22 cellular contexts compared by ENCODE assay signal in genomic region chr1:56451491-56451890, GRCh38.
DNase-seq lines count a peak whose midpoint lies in the region; ATAC-seq, FAIRE-seq and TF ChIP-seq lines count a peak whose summit lies in the region.
"Had no signal": no experiment of that assay in that cellular context is flagged by ENCODE, and none has a peak within 500 bp of the region (broad histone marks: within the 10 kb centered on the region; RNA-seq: fewer than 3 reads in every experiment).

No MANE protein-coding gene starts in this region.

- RAD21 ChIA-PET in GM12878 (lab: Charles Lee; ENCODE audit: unreplicated experiment): interaction anchor here (1.0 kb wide), 1 partner anchor 130 kb away, joined by 3 read pairs; no protein-coding TSS in a partner anchor

- no peak for TF ChIP-seq POLR2A in GM12878 (IDR thresholded peaks at IDR 0.05; ENCODE audit: low read depth, low read length)
- no peak for TF ChIP-seq POLR2A in transverse colon (IDR thresholded peaks at IDR 0.05)

- WGBS in GM12878 (ENCODE audit: insufficient coverage, insufficient replicate concordance, low lambda C conversion rate, missing lambda C conversion rate): 30% methylated on average over 5 of the region's 5 CpGs
- WGBS in hepatocyte (ENCODE audit: low lambda C conversion rate, missing lambda C conversion rate): 68% methylated on average over 5 of the region's 5 CpGs
- 64 to 67% methylated on average over 3 to 5 of the region's 5 CpGs for WGBS in transverse colon (ENCODE audit: low coverage in 1 of 2), 2 donors
- WGBS in psoas muscle, 3 donors: 96 to 98% (median 96%) methylated on average over 5 of the region's 5 CpGs

- H3K4me3 ChIP-seq in GM12878: no peak overlapping the region
- H3K4me3 ChIP-seq in hepatocyte: no peak overlapping the region
- H3K4me3 ChIP-seq in mucosa of rectum (ENCODE audit: low read length in 2 of 2): peak overlapping the region; percentile 21 to 46
- no peak overlapping the region for H3K4me3 ChIP-seq in transverse colon
- H3K4me3 ChIP-seq in psoas muscle: no peak overlapping the region

- BruUV-seq in GM12878 (replicated peaks; lab: Mats Ljungman, UMichigan): no TSS peak

- intact Hi-C loops in GM12878 (cut with micrococcal nuclease; ENCODE audit: unreplicated experiment): no loop called here
- intact Hi-C loops in transverse colon (cut with DNase I; ENCODE audit: low total_unique reads): no loop called here
- intact Hi-C loops in psoas muscle (cut with DNase I): no loop called here

- H3K9ac ChIP-seq in GM12878 (ENCODE audit: control insufficient read depth, insufficient read depth, low read length) (no peak overlapping the region), mucosa of rectum (ENCODE audit: low read depth in 1 of 2, low read length in 2 of 2) (no peak overlapping the region)

- H3K36me3 ChIP-seq in GM12878 (ENCODE audit: control insufficient read depth in 2 of 2, insufficient read depth in 2 of 2, low read length in 1 of 2) (no peaks in the 10 kb centered on the region), hepatocyte (replicated peaks; ENCODE audit: insufficient read depth, low read depth) (no peaks in the 10 kb centered on the region), mucosa of rectum (ENCODE audit: control insufficient read depth in 2 of 2, insufficient read depth in 2 of 2, low read length in 2 of 2) (no peaks in the 10 kb centered on the region), transverse colon (no peaks in the 10 kb centered on the region), psoas muscle (ENCODE audit: insufficient read depth in 1 of 2, low read depth in 1 of 2) (no peaks in the 10 kb centered on the region)
- H3K36me3 ChIP-seq: WERI-Rb-1 had no signal

- H3K9me3 ChIP-seq in GM12878 (replicated peaks; ENCODE audit: control insufficient read depth, insufficient read depth, low read length): no peaks in the 10 kb centered on the region
- no peaks in the 10 kb centered on the region for H3K9me3 ChIP-seq in hepatocyte (ENCODE audit: low read depth)
- no peaks in the 10 kb centered on the region for H3K9me3 ChIP-seq in mucosa of rectum (ENCODE audit: control insufficient read depth in 2 of 2, low read length in 2 of 2)
- H3K9me3 ChIP-seq in transverse colon: no peaks in the 10 kb centered on the region
- H3K9me3 ChIP-seq in psoas muscle: no peaks in the 10 kb centered on the region

- no peaks in the 10 kb centered on the region for H3K27me3 ChIP-seq in GM12878 (replicated peaks in 1 of 2; ENCODE audit: control insufficient read depth in 2 of 2, insufficient read depth in 2 of 2, low read length in 1 of 2)
- no peaks in the 10 kb centered on the region for H3K27me3 ChIP-seq in hepatocyte
- H3K27me3 ChIP-seq in mucosa of rectum (ENCODE audit: control insufficient read depth in 2 of 2, insufficient read depth in 2 of 2, low read length in 2 of 2): no peaks in the 10 kb centered on the region
- no peaks in the 10 kb centered on the region for H3K27me3 ChIP-seq in transverse colon
- no peaks in the 10 kb centered on the region for H3K27me3 ChIP-seq in psoas muscle (ENCODE audit: insufficient read depth in 3 of 3, low read length in 2 of 3)

- DNase-seq in GM12878 (ENCODE audit: low read depth, low spot score): no peak
- peak; percentile 81 for DNase-seq in hepatocyte (ENCODE audit: low spot score)
- DNase-seq in transverse colon: peak; percentile 79
- no peak for DNase-seq in GM20000 (ENCODE audit: low spot score)
- DNase-seq in psoas muscle: no peak
- DNase-seq: activated CD4-positive, alpha-beta T cell treated with anti-CD3 and anti-CD28 coated beads, Interleukin-2, amount 10 ng/mL, durations not matched to agents 24 days and 14 days; activated naive CD8-positive, alpha-beta T cell treated with anti-CD3 and anti-CD28 coated beads, Interleukin-2, amount 50 U/mL, for 24 hours; activated T-cell treated with anti-CD3 and anti-CD28 coated beads, Interleukin-2, amount 50 U/mL, for 24 hours; CD4-positive, CD25-positive, alpha-beta regulatory T cell; NCI-H1105 treated with DMSO at 0.1 percent for 48 hours; NCI-H2029 treated with DMSO at 0.1 percent for 48 hours; NCI-H226; NCI-H748 treated with DMSO at 0.1 percent for 48 hours; SIG-M5; T-helper 9 cell; WERI-Rb-1 had no signal

- no peak for FAIRE-seq in GM12878 (lab: Jason Lieb, UNC)
- FAIRE-seq: D721Med, endothelial cell of umbilical vein, keratinocyte, RCC 7860 had no signal

- no peak for TF ChIP-seq RAD21 in GM12878 (IDR thresholded peaks at IDR 0.05; ENCODE audit: insufficient read depth, low read depth, low read length)

- H3K4me1 ChIP-seq in GM12878 (ENCODE audit: control insufficient read depth, insufficient read depth, low read length): no peaks in the 10 kb centered on the region
- peaks cover 30% of the 10 kb centered on the region for H3K4me1 ChIP-seq in hepatocyte (ENCODE audit: insufficient read depth)
- peaks cover 16 to 20% of the 10 kb centered on the region in 2 donors for H3K4me1 ChIP-seq in mucosa of rectum (ENCODE audit: control insufficient read depth in 2 of 2, insufficient read depth in 2 of 2, low read length in 2 of 2)
- peaks cover 12 to 35% (median 27%) of the 10 kb centered on the region in 4 donors for H3K4me1 ChIP-seq in transverse colon
- H3K4me1 ChIP-seq in psoas muscle: peaks cover 19% of the 10 kb centered on the region

- H3K27ac ChIP-seq in GM12878 (ENCODE audit: control insufficient read depth, insufficient read depth) (no peak overlapping the region), hepatocyte (peak overlapping the region; percentile 84), mucosa of rectum (ENCODE audit: low read depth in 2 of 2, low read length in 2 of 2) (peak overlapping the region; percentile 77 to 85), transverse colon (peak overlapping the region; percentile 34 to 58 (median 47)), psoas muscle (no peak overlapping the region)
- H3K27ac ChIP-seq: WERI-Rb-1 had no signal

- no peak for TF ChIP-seq EP300 in GM12878 (IDR thresholded peaks at IDR 0.05; ENCODE audit: borderline replicate concordance in 1 of 2, control insufficient read depth in 1 of 2, low read depth in 2 of 2, low read length in 2 of 2)
- no peak for TF ChIP-seq EP300 in transverse colon (IDR thresholded peaks at IDR 0.05; ENCODE audit: low read depth)

- CTCF ChIA-PET in GM12878 (lab: Yijun Ruan, JAX): no interaction called here

- TF ChIP-seq CTCF in GM12878 (IDR thresholded peaks at IDR 0.05 in 2 of 3, conservative IDR thresholded peaks at IDR 0.05 in 1 of 3; ENCODE audit: control insufficient read depth in 2 of 3, extremely low read depth in 1 of 3, insufficient read depth in 1 of 3, low read depth in 3 of 3, low read length in 3 of 3) (no peak), hepatocyte (IDR thresholded peaks at IDR 0.05; ENCODE audit: poor library complexity) (no peak), transverse colon (IDR thresholded peaks at IDR 0.05) (no peak), GM20000 (IDR thresholded peaks at IDR 0.05; ENCODE audit: extremely low read depth, missing control alignments) (no peak), psoas muscle (IDR thresholded peaks at IDR 0.05) (no peak)

- H2AFZ ChIP-seq in GM12878 (ENCODE audit: control insufficient read depth, low read depth, low read length) (no peak overlapping the region), hepatocyte (no peak overlapping the region)

- POLR2A ChIA-PET in GM12878 (lab: Charles Lee): interaction anchor here (1.3 kb wide), 1 partner anchor 111 kb away, joined by 4 read pairs; no protein-coding TSS in a partner anchor

- H3K9me2 ChIP-seq in hepatocyte (replicated peaks; ENCODE audit: insufficient read depth): no peaks in the 10 kb centered on the region

- H3K4me2 ChIP-seq in GM12878 (ENCODE audit: control insufficient read depth, insufficient read depth): no peak overlapping the region
- H3K4me2 ChIP-seq in hepatocyte: peak overlapping the region; percentile 33

- H4K20me1 ChIP-seq in GM12878 (ENCODE audit: control insufficient read depth, insufficient read depth) (no peaks in the 10 kb centered on the region), hepatocyte (ENCODE audit: insufficient read depth, poor library complexity, severe bottlenecking) (no peaks in the 10 kb centered on the region)

- no peaks in the 10 kb centered on the region for H3K79me2 ChIP-seq in GM12878 (ENCODE audit: control insufficient read depth, insufficient read depth, low read length)
- H3K79me2 ChIP-seq in hepatocyte: no peaks in the 10 kb centered on the region

- SMC1A ChIA-PET in GM12878 (lab: Charles Lee; ENCODE audit: uncharacterized antibody, unreplicated experiment): interaction anchor here (0.8 to 1.0 kb wide), 3 partner anchors 18 to 589 kb away, joined by 3 to 6 read pairs (median 3); no protein-coding TSS in a partner anchor

- peak; percentile 27 for ATAC-seq in GM12878
- ATAC-seq in HG03432 (IDR thresholded peaks at IDR 0.05; ENCODE audit: unreplicated experiment): no peak
- no peak for ATAC-seq in psoas muscle
- ATAC-seq: activated naive CD8-positive, alpha-beta T cell treated with anti-CD3 and anti-CD28 coated beads, Interleukin-2, amount 50 U/mL, for 24 hours had no signal

- in situ Hi-C loops in GM12878 (cut with MboI): no loop called here
- in situ Hi-C loops in transverse colon (cut with MboI; ENCODE audit: low pct_ligation_motif_present in 1 of 4, low pct_unique_long_range_greater_than_20kb in 1 of 4, low sequenced_read_pairs in 3 of 4): no loop called here

TF ChIP-seq in GM12878, 131 proteins besides CTCF, POLR2A, EP300 and RAD21:
- no peak for TF ChIP-seq RBBP5 (conservative IDR thresholded peaks at IDR 0.05)
- no peak for TF ChIP-seq CEBPB (IDR thresholded peaks at IDR 0.05; ENCODE audit: borderline replicate concordance in 1 of 2, low read depth in 2 of 2, low read length in 2 of 2)

Comparison
In these comparisons a context has a peak if more than half of its experiments do, and no peak if none do; other contexts are left out.
1. DNase-seq: peak in hepatocyte (single experiment) and transverse colon (single experiment); none in GM12878 (single experiment), GM20000 (single experiment) and psoas muscle (0 of 2).
2. H3K27ac ChIP-seq: peak in hepatocyte (single experiment), mucosa of rectum (2 of 2) and transverse colon (4 of 4); none in GM12878 (single experiment) and psoas muscle (single experiment).
3. H3K4me3 ChIP-seq: peak in mucosa of rectum (2 of 2); none in GM12878 (single experiment), hepatocyte (single experiment), transverse colon (0 of 4) and psoas muscle (single experiment).